In the genomic region with DNA sequence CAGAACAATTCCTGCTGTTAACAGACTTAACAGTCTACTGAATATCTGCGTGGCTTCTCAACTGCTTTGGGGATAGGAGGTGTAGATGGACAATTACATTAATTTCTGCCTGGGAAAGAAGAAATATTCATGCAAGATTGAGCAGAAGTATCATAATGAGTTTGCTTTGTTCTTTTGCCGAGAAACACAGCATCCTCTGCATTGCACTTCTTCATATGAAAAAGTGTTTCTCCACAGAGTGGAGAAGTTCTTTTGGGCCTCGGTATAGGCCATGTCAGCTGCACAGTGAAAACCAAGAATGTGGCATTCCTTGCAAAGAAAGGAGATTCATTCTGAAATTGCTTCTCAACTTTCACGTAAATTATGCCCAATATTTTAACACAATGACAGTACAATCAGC, we compare ENCODE assay signal across 12 cellular contexts. TPM values are rescaled to one million over a fixed set of nuclear protein-coding genes. Genes with fewer than 3 reads are reported as not detected.
A peak's percentile ranks its signal among the peaks of the same experiment; 100 is the strongest.
DNase-seq lines count a peak whose midpoint lies in the region; ATAC-seq and TF ChIP-seq lines count a peak whose summit lies in the region.
"Had no signal": no experiment of that assay in that cellular context is flagged by ENCODE, and none has a peak within 500 bp of the region (broad histone marks: within the 10 kb centered on the region; RNA-seq: fewer than 3 reads in every experiment).

No MANE protein-coding gene starts in this region.

- no peaks in the 10 kb centered on the region for H3K9me3 ChIP-seq in breast epithelium
- H3K9me3 ChIP-seq: mucosa of descending colon had no signal

- ATAC-seq in GM21526 (IDR thresholded peaks at IDR 0.05; ENCODE audit: low FRiP score, unreplicated experiment) (peak; percentile 57), HG03175 (IDR thresholded peaks at IDR 0.05; ENCODE audit: unreplicated experiment) (peak; percentile 51), HG03045 (IDR thresholded peaks at IDR 0.05; ENCODE audit: unreplicated experiment) (no peak), HG03135 (IDR thresholded peaks at IDR 0.05; ENCODE audit: unreplicated experiment) (no peak)
- peak; percentile 73 for ATAC-seq in stimulated activated memory B cell treated with anti-CD40 and anti-IgM and Interleukin-4, amounts not matched to agents 10 μg/mL and 1 μg/mL and 100 μg/mL, for 72 hours
- ATAC-seq: mucosa of descending colon had no signal

- peaks cover 5% of the 10 kb centered on the region for H3K9me3 Mint-ChIP-seq in MCF 10A (ENCODE audit: unreplicated experiment)
- H3K9me3 Mint-ChIP-seq in stimulated activated memory B cell treated with anti-CD40 and anti-IgM and Interleukin-4, amounts not matched to agents 10 μg/mL and 1 μg/mL and 100 μg/mL, for 72 hours, result no peaks in the 10 kb centered on the region

- POLR2A ChIA-PET in MCF 10A (lab: Yijun Ruan, JAX), result interaction anchor here (1.2 to 1.5 kb wide), 2 partner anchors 17 to 18 kb away, joined by 3 to 7 read pairs; partner anchors contain the start of gene SNX2

- no TSS peak for BruUV-seq in MCF 10A (replicated peaks; lab: Mats Ljungman, UMichigan)

- no peaks in the 10 kb centered on the region for H3K36me3 Mint-ChIP-seq in MCF 10A (ENCODE audit: insufficient read depth, unreplicated experiment)
- H3K36me3 Mint-ChIP-seq in stimulated activated memory B cell treated with anti-CD40 and anti-IgM and Interleukin-4, amounts not matched to agents 10 μg/mL and 1 μg/mL and 100 μg/mL, for 72 hours, result no peaks in the 10 kb centered on the region

- H3K27me3 ChIP-seq in breast epithelium (no peaks in the 10 kb centered on the region), dorsolateral prefrontal cortex (peaks cover 0 to 6% (median 0%) of the 10 kb centered on the region in 45 donors)

- intact Hi-C loops in MCF 10A (cut with micrococcal nuclease), result no loop called here
- intact Hi-C loops in breast epithelium (cut with DNase I; ENCODE audit: low total_unique reads), result no loop called here
- intact Hi-C loops in dorsolateral prefrontal cortex (cut with DNase I), result no loop called here

- no peaks in the 10 kb centered on the region for H3K4me1 ChIP-seq in breast epithelium

- no peak for TF ChIP-seq POLR2A in breast epithelium (IDR thresholded peaks at IDR 0.05)

- DNase-seq in MCF 10A (ENCODE audit: unreplicated experiment), result no peak
- no peak for DNase-seq in breast epithelium (ENCODE audit: low spot score in 2 of 2)
- DNase-seq in dorsolateral prefrontal cortex, result no peak
- DNase-seq: anterior cingulate cortex, mucosa of descending colon, NCI-H1092, NCI-H524 treated with DMSO at 0.1 percent for 48 hours had no signal

- no peaks in the 10 kb centered on the region for H3K36me3 ChIP-seq in breast epithelium

- CTCF ChIA-PET in MCF 10A (lab: Yijun Ruan, JAX), result interaction anchor here (0.7 to 3.7 kb wide), 3 partner anchors 53 to 653 kb away, joined by 4 to 13 read pairs (median 5); no protein-coding TSS in a partner anchor

- H3K4me1 Mint-ChIP-seq in MCF 10A (ENCODE audit: insufficient read depth, unreplicated experiment), result peaks cover 32% of the 10 kb centered on the region
- H3K4me1 Mint-ChIP-seq in stimulated activated memory B cell treated with anti-CD40 and anti-IgM and Interleukin-4, amounts not matched to agents 10 μg/mL and 1 μg/mL and 100 μg/mL, for 72 hours, result peaks cover 26% of the 10 kb centered on the region

- no peak overlapping the region for H3K27ac ChIP-seq in breast epithelium
- no peak overlapping the region for H3K27ac ChIP-seq in dorsolateral prefrontal cortex

- H3K4me3 ChIP-seq in breast epithelium (no peak overlapping the region), dorsolateral prefrontal cortex (no peak overlapping the region)
- H3K4me3 ChIP-seq: mucosa of descending colon had no signal

- no peaks in the 10 kb centered on the region for H3K27me3 Mint-ChIP-seq in MCF 10A (ENCODE audit: insufficient read depth, unreplicated experiment)
- H3K27me3 Mint-ChIP-seq in stimulated activated memory B cell treated with anti-CD40 and anti-IgM and Interleukin-4, amounts not matched to agents 10 μg/mL and 1 μg/mL and 100 μg/mL, for 72 hours, result no peaks in the 10 kb centered on the region

- TF ChIP-seq CTCF in MCF 10A (IDR thresholded peaks at IDR 0.05; ENCODE audit: unreplicated experiment) (no peak), breast epithelium (IDR thresholded peaks at IDR 0.05) (no peak), dorsolateral prefrontal cortex (IDR thresholded peaks at IDR 0.05 in 54 of 56, conservative IDR thresholded peaks at IDR 0.05 in 2 of 56; ENCODE audit: low read depth in 1 of 56, partially characterized antibody in 56 of 56) (no peak)

- no peak overlapping the region for H3K4me3 Mint-ChIP-seq in MCF 10A (ENCODE audit: unreplicated experiment)
- H3K4me3 Mint-ChIP-seq in stimulated activated memory B cell treated with anti-CD40 and anti-IgM and Interleukin-4, amounts not matched to agents 10 μg/mL and 1 μg/mL and 100 μg/mL, for 72 hours, result peak overlapping the region; percentile 15

- peak overlapping the region; percentile 5 for H3K27ac Mint-ChIP-seq in MCF 10A (ENCODE audit: low read depth, unreplicated experiment)
- H3K27ac Mint-ChIP-seq in stimulated activated memory B cell treated with anti-CD40 and anti-IgM and Interleukin-4, amounts not matched to agents 10 μg/mL and 1 μg/mL and 100 μg/mL, for 72 hours, result peak overlapping the region; percentile 82

RNA-seq across cellular contexts. Expression of gene SNX2, which starts 17.6 kb away (rescaled TPM):
- total RNA-seq in MCF 10A (2022) (94.9 and 120 TPM in 2 replicates), breast epithelium (100 to 1,000 TPM in 1 of 3 donors, 10 to 100 TPM in 2; 75.7 to 102 (median 79.8) TPM), dorsolateral prefrontal cortex (10 to 100 TPM; 33.1 to 80.2 (median 54.6) TPM)

Comparison
In these comparisons a context has a peak if more than half of its experiments do, and no peak if none do; other contexts are left out.
1. ATAC-seq: peak in GM21526 (single experiment), HG03175 (single experiment) and stimulated activated memory B cell treated with anti-CD40 and anti-IgM and Interleukin-4, amounts not matched to agents 10 μg/mL and 1 μg/mL and 100 μg/mL, for 72 hours (single experiment); none in HG03045 (single experiment) and HG03135 (single experiment).